8 cellular contexts compared by ENCODE assay signal in genomic region chr3:149085828-149086231, GRCh38. TPM values are rescaled to one million over a fixed set of nuclear protein-coding genes. Genes with fewer than 3 reads are reported as not detected.
DNase-seq lines count a peak whose midpoint lies in the region; ATAC-seq and TF ChIP-seq lines count a peak whose summit lies in the region.

No MANE protein-coding gene starts in this region.

- H3K36me3 ChIP-seq in DND-41 (ENCODE audit: insufficient read depth, low read length) (peaks cover 41% of the 10 kb centered on the region), RWPE2 (ENCODE audit: low read depth) (peaks cover 35% of the 10 kb centered on the region), duodenal mucosa (ENCODE audit: control insufficient read depth in 1 of 2, insufficient read depth in 2 of 2, low read length in 2 of 2) (no peaks in the 10 kb centered on the region), lung (ENCODE audit: control insufficient read depth in 2 of 2, insufficient read depth in 2 of 2, low read length in 2 of 2) (peaks cover 0 to 1% of the 10 kb centered on the region in 2 donors), thymus (ENCODE audit: control insufficient read depth, insufficient read depth) (no peaks in the 10 kb centered on the region)

- H3K9me3 ChIP-seq in DND-41 (ENCODE audit: insufficient read depth, low read length, severe bottlenecking) (no peaks in the 10 kb centered on the region), RWPE2 (ENCODE audit: severe bottlenecking) (no peaks in the 10 kb centered on the region), duodenal mucosa (ENCODE audit: control insufficient read depth in 1 of 2, low read length in 2 of 2) (no peaks in the 10 kb centered on the region), lung (ENCODE audit: control insufficient read depth in 2 of 2, insufficient read depth in 1 of 2, low read length in 1 of 2) (no peaks in the 10 kb centered on the region), thymus (ENCODE audit: control insufficient read depth) (no peaks in the 10 kb centered on the region)

- peak overlapping the region; percentile 81 for H2AFZ ChIP-seq in DND-41 (ENCODE audit: low read depth, low read length)

- H3K4me3 ChIP-seq in DND-41 (ENCODE audit: low read depth in 1 of 2, low read length in 2 of 2) (peak overlapping the region; percentile 72 to 82), RWPE2 (ENCODE audit: severe bottlenecking) (peak overlapping the region; percentile 83), duodenal mucosa (ENCODE audit: low read depth in 1 of 2, low read length in 2 of 2) (peak overlapping the region; percentile 88 to 91), lung (peak overlapping the region; percentile 77), thymus (ENCODE audit: low read length) (peak overlapping the region; percentile 73)

- WGBS in lung, 2 donors = 1% methylated on average over 21 of the region's 21 CpGs
- under 1% methylated on average over 21 of the region's 21 CpGs for WGBS in thymus

- DNase-seq in DND-41 (peak; percentile 48), RWPE2 (ENCODE audit: low spot score) (no peak), lung (ENCODE audit: low spot score) (no peak), amniotic stem cell (lab: John Stamatoyannopoulos, UW) (no peak)

- H3K27me3 ChIP-seq in DND-41 (ENCODE audit: insufficient read depth, low read length, poor library complexity) = no peaks in the 10 kb centered on the region
- H3K27me3 ChIP-seq in RWPE2 (ENCODE audit: insufficient read depth, poor library complexity, severe bottlenecking) = no peaks in the 10 kb centered on the region
- H3K27me3 ChIP-seq in duodenal mucosa (ENCODE audit: control insufficient read depth in 1 of 2, insufficient read depth in 2 of 2, low read length in 2 of 2) = no peaks in the 10 kb centered on the region
- H3K27me3 ChIP-seq in lung (ENCODE audit: control insufficient read depth, insufficient read depth) = no peaks in the 10 kb centered on the region
- no peaks in the 10 kb centered on the region for H3K27me3 ChIP-seq in thymus (ENCODE audit: control insufficient read depth, insufficient read depth)

- H3K9ac ChIP-seq in DND-41 (ENCODE audit: low read depth, low read length) = peak overlapping the region; percentile 74
- peak overlapping the region; percentile 64 to 80 for H3K9ac ChIP-seq in duodenal mucosa (ENCODE audit: low read depth in 1 of 2, low read length in 2 of 2)

- peaks cover 54% of the 10 kb centered on the region for H3K79me2 ChIP-seq in DND-41 (ENCODE audit: insufficient read depth, low read length)

- H3K4me2 ChIP-seq in DND-41 (ENCODE audit: insufficient read depth, low read length) = peak overlapping the region; percentile 71

- H3K27ac ChIP-seq in DND-41 (ENCODE audit: low read length) = peak overlapping the region; percentile 86
- H3K27ac ChIP-seq in RWPE2 (ENCODE audit: poor library complexity, severe bottlenecking) = peak overlapping the region; percentile 22
- H3K27ac ChIP-seq in duodenal mucosa (ENCODE audit: low read depth, low read length) = no peak overlapping the region
- peak overlapping the region; percentile 39 to 62 for H3K27ac ChIP-seq in lung (ENCODE audit: low read depth in 1 of 2, low read length in 1 of 2)
- H3K27ac ChIP-seq in thymus (ENCODE audit: low read depth) = peak overlapping the region; percentile 72

- peaks cover 26% of the 10 kb centered on the region; the same call in 1 of the 2 replicates for H4K20me1 ChIP-seq in DND-41 (ENCODE audit: insufficient read depth, low read length)

- TF ChIP-seq CTCF in DND-41 (IDR thresholded peaks at IDR 0.05; ENCODE audit: borderline replicate concordance, extremely low read depth, low read length, poor library complexity, severe bottlenecking) (no peak), RWPE2 (IDR thresholded peaks at IDR 0.05; ENCODE audit: poor library complexity, severe bottlenecking) (no peak), lung (IDR thresholded peaks at IDR 0.05; ENCODE audit: control extremely low read depth, extremely low read depth) (no peak)

- peaks cover 50% of the 10 kb centered on the region for H3K4me1 ChIP-seq in DND-41 (ENCODE audit: insufficient read depth, low read length)
- H3K4me1 ChIP-seq in RWPE2 (ENCODE audit: insufficient read depth, poor library complexity, severe bottlenecking) = peaks cover 2% of the 10 kb centered on the region
- H3K4me1 ChIP-seq in duodenal mucosa (ENCODE audit: control insufficient read depth in 1 of 2, insufficient read depth in 2 of 2, low read length in 2 of 2) = peaks cover 0 to 6% of the 10 kb centered on the region in 2 donors
- peaks cover 2 to 3% of the 10 kb centered on the region in 2 donors for H3K4me1 ChIP-seq in lung (ENCODE audit: control insufficient read depth in 2 of 2, insufficient read depth in 2 of 2, low read length in 2 of 2)
- H3K4me1 ChIP-seq in thymus (ENCODE audit: control insufficient read depth, insufficient read depth, low read length) = peaks cover 12% of the 10 kb centered on the region

- ATAC-seq in DND-41 (ENCODE audit: insufficient read depth, low read depth) (peak; percentile 48), GM19351 (IDR thresholded peaks at IDR 0.05; ENCODE audit: unreplicated experiment) (peak; percentile 33), HG03354 (IDR thresholded peaks at IDR 0.05; ENCODE audit: poor library complexity, severe bottlenecking, unreplicated experiment) (peak; percentile 39), RWPE2 (ENCODE audit: low read depth) (peak; percentile 47), lung (ENCODE audit: insufficient read depth, low FRiP score) (peak; percentile 12)

RNA-seq across cellular contexts. Expression of gene HLTF, which starts 0.5 kb away (rescaled TPM):
- 10 to 100 TPM; 19.4 to 54.7 TPM for total RNA-seq in lung
- 1 to 10 TPM; 3.6 to 5.8 TPM for polyA plus RNA-seq in lung
- 11.3 TPM for polyA plus RNA-seq in thymus

RNA-seq across cellular contexts. Expression of gene HPS3, which starts 43.6 kb away (rescaled TPM):
- 10 to 100 TPM; 18.8 to 43.7 TPM for total RNA-seq in lung
- polyA plus RNA-seq in lung (10 to 100 TPM in 1 of 2 donors, 1 to 10 TPM in 1; 9.3 to 13.1 TPM), thymus (26.3 TPM)
